In genomic region chr1:21216835-21217811, GRCh38 we compare ENCODE assay signal across 8 cellular contexts. TPM values are rescaled to one million over a fixed set of nuclear protein-coding genes. Genes with fewer than 3 reads are reported as not detected.
DNase-seq lines count a peak whose midpoint lies in the region; TF ChIP-seq lines count a peak whose summit lies in the region.

No MANE protein-coding gene starts in this region.

- H3K9me3 ChIP-seq in uterus: no peaks in the 10 kb centered on the region

- H3K27me3 ChIP-seq in uterus: no peaks in the 10 kb centered on the region

- no peak for TF ChIP-seq POLR2A in uterus (IDR thresholded peaks at IDR 0.05)

- no peaks in the 10 kb centered on the region for H3K4me1 ChIP-seq in uterus

- peak; percentile 79 for TF ChIP-seq CTCF in fibroblast of pulmonary artery (IDR thresholded peaks at IDR 0.05; ENCODE audit: low read length, missing control alignments)
- TF ChIP-seq CTCF in uterus (IDR thresholded peaks at IDR 0.05): peak; percentile 28 to 64 (median 38)

- intact Hi-C loops in uterus (cut with DNase I; ENCODE audit: low total_unique reads): no loop called here

- DNase-seq in NCI-H510A treated with DMSO at 0.1 percent for 48 hours (lab: John Stamatoyannopoulos, UW) (peak; percentile 29), NCI-H510A (lab: John Stamatoyannopoulos, UW) (no peak), NCI-H82 treated with DMSO at 0.1 percent for 48 hours (lab: John Stamatoyannopoulos, UW; ENCODE audit: unreplicated experiment) (peak; percentile 33), activated T-cell treated with anti-CD3 and anti-CD28 coated beads for 24 hours (ENCODE audit: low read depth) (peak; percentile 61), fibroblast of pulmonary artery (ENCODE audit: low read depth) (peak; percentile 59), pons (ENCODE audit: low spot score) (peak; percentile 15), uterus (peak; percentile 31 to 51), middle frontal gyrus (ENCODE audit: extremely low spot score, low spot score) (no peak)

- no peak overlapping the region for H3K27ac ChIP-seq in uterus

- H3K36me3 ChIP-seq in uterus: no peaks in the 10 kb centered on the region

- no peak overlapping the region for H3K4me3 ChIP-seq in fibroblast of pulmonary artery (replicated peaks; ENCODE audit: low read depth, low read length)
- no peak overlapping the region for H3K4me3 ChIP-seq in uterus

RNA-seq across cellular contexts. Expression of gene EIF4G3, which starts 40.4 kb away (rescaled TPM):
- 10 to 100 TPM; 18.8 to 75.0 (median 34.9) TPM for total RNA-seq in uterus

Comparison
In these comparisons a context has a peak if more than half of its experiments do, and no peak if none do; other contexts are left out.
1. DNase-seq: peak in NCI-H510A treated with DMSO at 0.1 percent for 48 hours (single experiment), NCI-H82 treated with DMSO at 0.1 percent for 48 hours (single experiment), activated T-cell treated with anti-CD3 and anti-CD28 coated beads for 24 hours (single experiment), fibroblast of pulmonary artery (single experiment), pons (single experiment) and uterus (2 of 2); none in NCI-H510A (single experiment) and middle frontal gyrus (single experiment).